In the genomic region with DNA sequence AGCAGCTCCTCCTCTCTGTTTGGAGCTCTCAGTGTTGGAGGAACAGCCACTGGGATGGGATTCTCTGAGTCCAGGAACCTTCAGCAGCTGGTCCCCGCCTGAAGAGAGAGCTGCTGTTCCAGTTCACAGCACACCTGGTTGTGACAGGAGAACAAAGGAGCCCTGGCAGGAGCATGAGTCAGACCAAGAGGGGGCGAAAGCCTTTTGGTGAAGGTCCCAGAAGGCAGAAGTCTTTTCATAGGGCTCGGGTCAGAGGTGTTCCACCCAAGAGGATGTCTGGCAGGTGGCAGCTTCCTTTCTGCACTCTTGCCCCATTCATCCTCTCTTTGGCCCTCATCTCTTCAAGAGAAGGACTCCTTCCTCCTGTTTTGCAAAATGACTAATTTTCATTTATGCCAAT, we compare ENCODE assay signal across 7 cellular contexts.
DNase-seq lines count a peak whose midpoint lies in the region; ATAC-seq and TF ChIP-seq lines count a peak whose summit lies in the region.
"Not testable (repeated sequence)": the region's sequence is repeated elsewhere in the genome, so short reads cannot be mapped to it uniquely, and the experiment has no call there.

No MANE protein-coding gene starts in this region.

- peak; percentile 61 for ATAC-seq in GM18502 (IDR thresholded peaks at IDR 0.05; ENCODE audit: poor library complexity, unreplicated experiment)
- peak; percentile 44 for ATAC-seq in GM21576 (IDR thresholded peaks at IDR 0.05; ENCODE audit: unreplicated experiment)
- peak; percentile 50 for ATAC-seq in HG02885 (IDR thresholded peaks at IDR 0.05; ENCODE audit: poor library complexity, unreplicated experiment)
- ATAC-seq in foreskin keratinocyte: peak; percentile 48
- peak; percentile 49 for ATAC-seq in stimulated activated memory B cell treated with anti-CD40 and anti-IgM and Interleukin-4, amounts not matched to agents 10 μg/mL and 1 μg/mL and 100 μg/mL, for 72 hours

- not testable (repeated sequence) for TF ChIP-seq CTCF in OCI-LY7 (conservative IDR thresholded peaks at IDR 0.05; ENCODE audit: low read length); foreskin keratinocyte (conservative IDR thresholded peaks at IDR 0.05)

- POLR2A ChIA-PET in OCI-LY7 (lab: Charles Lee): not testable (repeated sequence)

- not testable (repeated sequence) for H3K9me3 Mint-ChIP-seq in stimulated activated memory B cell treated with anti-CD40 and anti-IgM and Interleukin-4, amounts not matched to agents 10 μg/mL and 1 μg/mL and 100 μg/mL, for 72 hours

- not testable (repeated sequence) for H3K27me3 ChIP-seq in foreskin keratinocyte

- peak overlapping the region; percentile 34; the same call in 1 of the 2 replicates for H3K4me2 ChIP-seq in OCI-LY7 (ENCODE audit: low read length)

- not testable (repeated sequence) for H3K27ac Mint-ChIP-seq in stimulated activated memory B cell treated with anti-CD40 and anti-IgM and Interleukin-4, amounts not matched to agents 10 μg/mL and 1 μg/mL and 100 μg/mL, for 72 hours

- H3K4me1 ChIP-seq in OCI-LY7 (ENCODE audit: insufficient read depth, low read length, poor library complexity, severe bottlenecking); foreskin keratinocyte: not testable (repeated sequence)

- H3K4me3 ChIP-seq in OCI-LY7 (ENCODE audit: low read depth, low read length, poor library complexity, severe bottlenecking): not testable (repeated sequence)

- H3K4me3 Mint-ChIP-seq in stimulated activated memory B cell treated with anti-CD40 and anti-IgM and Interleukin-4, amounts not matched to agents 10 μg/mL and 1 μg/mL and 100 μg/mL, for 72 hours: not testable (repeated sequence)

- CTCF ChIA-PET in OCI-LY7 (lab: Charles Lee; ENCODE audit: unreplicated experiment): not testable (repeated sequence)

- not testable (repeated sequence) for H3K79me2 ChIP-seq in OCI-LY7 (ENCODE audit: insufficient read depth, low read depth, low read length)

- H3K4me1 Mint-ChIP-seq in stimulated activated memory B cell treated with anti-CD40 and anti-IgM and Interleukin-4, amounts not matched to agents 10 μg/mL and 1 μg/mL and 100 μg/mL, for 72 hours: not testable (repeated sequence)

- H3K9me2 ChIP-seq in OCI-LY7 (ENCODE audit: insufficient read depth, low read length): not testable (repeated sequence)

- H2AFZ ChIP-seq in OCI-LY7 (ENCODE audit: low read length): not testable (repeated sequence)

- H3K9me3 ChIP-seq in OCI-LY7 (ENCODE audit: low read length): not testable (repeated sequence)

- not testable (repeated sequence) for H4K20me1 ChIP-seq in OCI-LY7 (ENCODE audit: insufficient read depth, low read length)

- H3K36me3 ChIP-seq in OCI-LY7 (ENCODE audit: insufficient read depth, low read length): not testable (repeated sequence)

- H3K27ac ChIP-seq in OCI-LY7 (ENCODE audit: low read depth, low read length, poor library complexity, severe bottlenecking); foreskin keratinocyte: not testable (repeated sequence)

- intact Hi-C loops in OCI-LY7 (cut with micrococcal nuclease; ENCODE audit: unreplicated experiment): not testable (repeated sequence)

- BruUV-seq in OCI-LY7 (replicated peaks; lab: Mats Ljungman, UMichigan): not testable (repeated sequence)

- DNase-seq in NAMALWA (ENCODE audit: low spot score) (peak; percentile 4), OCI-LY7 (ENCODE audit: low spot score) (peak; percentile 30)
- not testable (repeated sequence) for DNase-seq in foreskin keratinocyte

- not testable (repeated sequence) for H3K27me3 Mint-ChIP-seq in stimulated activated memory B cell treated with anti-CD40 and anti-IgM and Interleukin-4, amounts not matched to agents 10 μg/mL and 1 μg/mL and 100 μg/mL, for 72 hours

- not testable (repeated sequence) for H3K36me3 Mint-ChIP-seq in stimulated activated memory B cell treated with anti-CD40 and anti-IgM and Interleukin-4, amounts not matched to agents 10 μg/mL and 1 μg/mL and 100 μg/mL, for 72 hours
